ENCODE assay signal across 1 cellular context in the genomic region with DNA sequence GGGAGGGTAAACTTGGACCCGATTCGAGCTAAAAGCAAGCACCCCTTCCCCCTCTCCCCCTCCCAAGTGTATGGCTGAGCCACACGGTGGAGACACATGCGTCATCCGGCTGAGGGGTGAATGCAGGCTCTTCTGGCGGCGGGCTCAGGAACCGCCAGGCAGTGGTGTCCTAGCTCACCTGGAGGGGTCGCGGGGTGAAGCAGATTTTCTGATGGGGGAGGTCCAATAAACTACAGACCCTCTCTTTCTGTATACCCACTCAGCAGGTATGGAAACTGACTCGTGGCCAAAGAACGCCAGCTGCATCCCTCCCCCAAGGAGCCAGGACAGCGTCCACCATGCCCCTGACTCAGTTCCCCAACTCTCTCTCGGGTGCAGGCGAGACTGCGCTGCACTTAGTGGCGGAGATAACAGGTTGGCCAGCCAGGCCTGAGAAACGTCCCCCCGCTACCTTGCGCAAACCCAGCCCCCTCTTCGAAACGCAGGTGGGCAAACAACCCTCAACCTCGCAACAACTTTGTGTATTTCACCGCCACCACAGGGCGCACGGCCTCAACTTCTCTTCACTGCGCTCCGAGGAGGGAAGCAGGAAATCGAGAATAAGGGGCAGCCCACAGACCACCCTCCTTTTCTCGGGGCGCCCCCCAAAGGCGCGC.
TF ChIP-seq lines count a peak whose summit lies in the region.

No MANE protein-coding gene starts in this region.

TF ChIP-seq in HepG2, 621 proteins besides CTCF, POLR2A, EP300 and RAD21 (continued from another document and continues in another):
- TF ChIP-seq SOX13 (IDR thresholded peaks at IDR 0.05) (no peak), SOX13 (CRISPR knock-in tag; conservative IDR thresholded peaks at IDR 0.05 in 1 of 2, IDR thresholded peaks at IDR 0.05 in 1 of 2) (no peak), MAFG (CRISPR knock-in tag; IDR thresholded peaks at IDR 0.05) (no peak), KLF13 (CRISPR knock-in tag; IDR thresholded peaks at IDR 0.05) (no peak), GATAD2A (CRISPR knock-in tag; IDR thresholded peaks at IDR 0.05) (0 out of 2 replicates have a peak, but pooled peaks have one; percentile 3), ATF7-NPFF (CRISPR knock-in tag; IDR thresholded peaks at IDR 0.05; ENCODE audit: low read depth) (no peak), HOXA5 (CRISPR knock-in tag; IDR thresholded peaks at IDR 0.05) (0 out of 2 replicates have a peak, but pooled peaks have one; percentile 59), ZNF350 (CRISPR knock-in tag; IDR thresholded peaks at IDR 0.05; ENCODE audit: borderline replicate concordance, low read depth) (peak; percentile 17; the same call in 1 of the 2 replicates), ZNF432 (CRISPR knock-in tag; IDR thresholded peaks at IDR 0.05; ENCODE audit: borderline replicate concordance) (no peak), ZNF569 (CRISPR knock-in tag; IDR thresholded peaks at IDR 0.05; ENCODE audit: borderline replicate concordance) (no peak), ZZZ3 (CRISPR knock-in tag; IDR thresholded peaks at IDR 0.05; ENCODE audit: borderline replicate concordance) (no peak), SMAD1 (CRISPR knock-in tag; IDR thresholded peaks at IDR 0.05; ENCODE audit: borderline replicate concordance, low read depth) (no peak), ZNF138 (CRISPR knock-in tag; IDR thresholded peaks at IDR 0.05; ENCODE audit: low read depth) (no peak), ZNF598 (CRISPR knock-in tag; IDR thresholded peaks at IDR 0.05; ENCODE audit: borderline replicate concordance) (no peak), ZNF816 (CRISPR knock-in tag; IDR thresholded peaks at IDR 0.05; ENCODE audit: borderline replicate concordance) (no peak), THYN1 (CRISPR knock-in tag; IDR thresholded peaks at IDR 0.05; ENCODE audit: borderline replicate concordance, low read depth) (no peak), ZMYM4 (CRISPR knock-in tag; IDR thresholded peaks at IDR 0.05) (no peak), ZNF256 (CRISPR knock-in tag; conservative IDR thresholded peaks at IDR 0.05) (no peak), ZEB1 (IDR thresholded peaks at IDR 0.05; ENCODE audit: insufficient replicate concordance, low read depth) (no peak), SALL1 (CRISPR knock-in tag; IDR thresholded peaks at IDR 0.05) (peak; percentile 53), IRF2 (CRISPR knock-in tag; IDR thresholded peaks at IDR 0.05) (no peak), RXRA (CRISPR knock-in tag; IDR thresholded peaks at IDR 0.05) (no peak), CENPX (CRISPR knock-in tag; IDR thresholded peaks at IDR 0.05) (no peak), SP5 (CRISPR knock-in tag; IDR thresholded peaks at IDR 0.05; ENCODE audit: borderline replicate concordance, low read depth) (no peak), ATM (IDR thresholded peaks at IDR 0.05; ENCODE audit: borderline replicate concordance) (no peak), CAMTA2 (CRISPR knock-in tag; IDR thresholded peaks at IDR 0.05; ENCODE audit: borderline replicate concordance) (no peak), FOSL1 (CRISPR knock-in tag; IDR thresholded peaks at IDR 0.05; ENCODE audit: borderline replicate concordance) (no peak), ZSCAN29 (CRISPR knock-in tag; conservative IDR thresholded peaks at IDR 0.05) (no peak), RFX5 (IDR thresholded peaks at IDR 0.05; ENCODE audit: low read depth, low read length) (no peak), ISX (CRISPR knock-in tag; conservative IDR thresholded peaks at IDR 0.05) (no peak), ZNF746 (CRISPR knock-in tag; IDR thresholded peaks at IDR 0.05) (no peak), MBD4 (IDR thresholded peaks at IDR 0.05; ENCODE audit: borderline replicate concordance, low read length) (no peak), RFXAP (CRISPR knock-in tag; IDR thresholded peaks at IDR 0.05; ENCODE audit: borderline replicate concordance) (no peak), MTA1 (CRISPR knock-in tag; IDR thresholded peaks at IDR 0.05; ENCODE audit: borderline replicate concordance) (peak; percentile 48; the same call in 1 of the 2 replicates)
- TF ChIP-seq, protein P1, sequence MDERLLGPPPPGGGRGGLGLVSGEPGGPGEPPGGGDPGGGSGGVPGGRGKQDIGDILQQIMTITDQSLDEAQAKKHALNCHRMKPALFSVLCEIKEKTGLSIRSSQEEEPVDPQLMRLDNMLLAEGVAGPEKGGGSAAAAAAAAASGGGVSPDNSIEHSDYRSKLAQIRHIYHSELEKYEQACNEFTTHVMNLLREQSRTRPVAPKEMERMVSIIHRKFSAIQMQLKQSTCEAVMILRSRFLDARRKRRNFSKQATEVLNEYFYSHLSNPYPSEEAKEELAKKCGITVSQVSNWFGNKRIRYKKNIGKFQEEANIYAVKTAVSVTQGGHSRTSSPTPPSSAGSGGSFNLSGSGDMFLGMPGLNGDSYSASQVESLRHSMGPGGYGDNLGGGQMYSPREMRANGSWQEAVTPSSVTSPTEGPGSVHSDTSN (CRISPR knock-in tag; IDR thresholded peaks at IDR 0.05) = no peak
- TF ChIP-seq, protein P2, sequence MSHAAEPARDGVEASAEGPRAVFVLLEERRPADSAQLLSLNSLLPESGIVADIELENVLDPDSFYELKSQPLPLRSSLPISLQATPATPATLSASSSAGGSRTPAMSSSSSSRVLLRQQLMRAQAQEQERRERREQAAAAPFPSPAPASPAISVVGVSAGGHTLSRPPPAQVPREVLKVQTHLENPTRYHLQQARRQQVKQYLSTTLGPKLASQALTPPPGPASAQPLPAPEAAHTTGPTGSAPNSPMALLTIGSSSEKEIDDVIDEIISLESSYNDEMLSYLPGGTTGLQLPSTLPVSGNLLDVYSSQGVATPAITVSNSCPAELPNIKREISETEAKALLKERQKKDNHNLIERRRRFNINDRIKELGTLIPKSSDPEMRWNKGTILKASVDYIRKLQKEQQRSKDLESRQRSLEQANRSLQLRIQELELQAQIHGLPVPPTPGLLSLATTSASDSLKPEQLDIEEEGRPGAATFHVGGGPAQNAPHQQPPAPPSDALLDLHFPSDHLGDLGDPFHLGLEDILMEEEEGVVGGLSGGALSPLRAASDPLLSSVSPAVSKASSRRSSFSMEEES (CRISPR knock-in tag; IDR thresholded peaks at IDR 0.05) = no peak
- TF ChIP-seq, protein P3, sequence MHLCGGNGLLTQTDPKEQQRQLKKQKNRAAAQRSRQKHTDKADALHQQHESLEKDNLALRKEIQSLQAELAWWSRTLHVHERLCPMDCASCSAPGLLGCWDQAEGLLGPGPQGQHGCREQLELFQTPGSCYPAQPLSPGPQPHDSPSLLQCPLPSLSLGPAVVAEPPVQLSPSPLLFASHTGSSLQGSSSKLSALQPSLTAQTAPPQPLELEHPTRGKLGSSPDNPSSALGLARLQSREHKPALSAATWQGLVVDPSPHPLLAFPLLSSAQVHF (CRISPR knock-in tag; IDR thresholded peaks at IDR 0.05) = no peak
- TF ChIP-seq, protein P4, sequence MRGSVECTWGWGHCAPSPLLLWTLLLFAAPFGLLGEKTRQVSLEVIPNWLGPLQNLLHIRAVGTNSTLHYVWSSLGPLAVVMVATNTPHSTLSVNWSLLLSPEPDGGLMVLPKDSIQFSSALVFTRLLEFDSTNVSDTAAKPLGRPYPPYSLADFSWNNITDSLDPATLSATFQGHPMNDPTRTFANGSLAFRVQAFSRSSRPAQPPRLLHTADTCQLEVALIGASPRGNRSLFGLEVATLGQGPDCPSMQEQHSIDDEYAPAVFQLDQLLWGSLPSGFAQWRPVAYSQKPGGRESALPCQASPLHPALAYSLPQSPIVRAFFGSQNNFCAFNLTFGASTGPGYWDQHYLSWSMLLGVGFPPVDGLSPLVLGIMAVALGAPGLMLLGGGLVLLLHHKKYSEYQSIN (CRISPR knock-in tag; IDR thresholded peaks at IDR 0.05; ENCODE audit: borderline replicate concordance) = no peak
- TF ChIP-seq, protein P5, sequence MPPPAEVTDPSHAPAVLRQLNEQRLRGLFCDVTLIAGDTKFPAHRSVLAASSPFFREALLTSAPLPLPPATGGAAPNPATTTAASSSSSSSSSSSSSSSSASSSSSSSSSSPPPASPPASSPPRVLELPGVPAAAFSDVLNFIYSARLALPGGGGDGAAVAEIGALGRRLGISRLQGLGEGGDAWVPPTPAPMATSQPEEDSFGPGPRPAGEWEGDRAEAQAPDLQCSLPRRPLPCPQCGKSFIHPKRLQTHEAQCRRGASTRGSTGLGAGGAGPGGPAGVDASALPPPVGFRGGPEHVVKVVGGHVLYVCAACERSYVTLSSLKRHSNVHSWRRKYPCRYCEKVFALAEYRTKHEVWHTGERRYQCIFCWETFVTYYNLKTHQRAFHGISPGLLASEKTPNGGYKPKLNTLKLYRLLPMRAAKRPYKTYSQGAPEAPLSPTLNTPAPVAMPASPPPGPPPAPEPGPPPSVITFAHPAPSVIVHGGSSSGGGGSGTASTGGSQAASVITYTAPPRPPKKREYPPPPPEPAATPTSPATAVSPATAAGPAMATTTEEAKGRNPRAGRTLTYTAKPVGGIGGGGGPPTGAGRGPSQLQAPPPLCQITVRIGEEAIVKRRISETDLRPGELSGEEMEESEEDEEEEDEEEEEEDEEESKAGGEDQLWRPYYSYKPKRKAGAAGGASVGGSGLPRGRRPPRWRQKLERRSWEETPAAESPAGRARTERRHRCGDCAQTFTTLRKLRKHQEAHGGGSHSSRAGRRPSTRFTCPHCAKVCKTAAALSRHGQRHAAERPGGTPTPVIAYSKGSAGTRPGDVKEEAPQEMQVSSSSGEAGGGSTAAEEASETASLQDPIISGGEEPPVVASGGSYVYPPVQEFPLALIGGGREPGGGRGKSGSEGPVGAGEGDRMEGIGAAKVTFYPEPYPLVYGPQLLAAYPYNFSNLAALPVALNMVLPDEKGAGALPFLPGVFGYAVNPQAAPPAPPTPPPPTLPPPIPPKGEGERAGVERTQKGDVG (CRISPR knock-in tag; IDR thresholded peaks at IDR 0.05; ENCODE audit: borderline replicate concordance) = peak; percentile 43; the same call in 1 of the 2 replicates
- TF ChIP-seq, protein P6, sequence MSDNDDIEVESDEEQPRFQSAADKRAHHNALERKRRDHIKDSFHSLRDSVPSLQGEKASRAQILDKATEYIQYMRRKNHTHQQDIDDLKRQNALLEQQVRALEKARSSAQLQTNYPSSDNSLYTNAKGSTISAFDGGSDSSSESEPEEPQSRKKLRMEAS (IDR thresholded peaks at IDR 0.05) = peak; percentile 57; the same call in 1 of the 2 replicates
- TF ChIP-seq, protein P7, sequence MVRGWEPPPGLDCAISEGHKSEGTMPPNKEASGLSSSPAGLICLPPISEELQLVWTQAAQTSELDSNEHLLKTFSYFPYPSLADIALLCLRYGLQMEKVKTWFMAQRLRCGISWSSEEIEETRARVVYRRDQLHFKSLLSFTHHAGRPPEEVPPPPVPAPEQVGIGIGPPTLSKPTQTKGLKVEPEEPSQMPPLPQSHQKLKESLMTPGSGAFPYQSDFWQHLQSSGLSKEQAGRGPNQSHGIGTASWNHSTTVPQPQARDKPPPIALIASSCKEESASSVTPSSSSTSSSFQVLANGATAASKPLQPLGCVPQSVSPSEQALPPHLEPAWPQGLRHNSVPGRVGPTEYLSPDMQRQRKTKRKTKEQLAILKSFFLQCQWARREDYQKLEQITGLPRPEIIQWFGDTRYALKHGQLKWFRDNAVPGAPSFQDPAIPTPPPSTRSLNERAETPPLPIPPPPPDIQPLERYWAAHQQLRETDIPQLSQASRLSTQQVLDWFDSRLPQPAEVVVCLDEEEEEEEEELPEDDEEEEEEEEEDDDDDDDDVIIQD (CRISPR knock-in tag; IDR thresholded peaks at IDR 0.05; ENCODE audit: low read depth) = no peak; the same call in 1 of the 2 replicates
- TF ChIP-seq, protein P8, sequence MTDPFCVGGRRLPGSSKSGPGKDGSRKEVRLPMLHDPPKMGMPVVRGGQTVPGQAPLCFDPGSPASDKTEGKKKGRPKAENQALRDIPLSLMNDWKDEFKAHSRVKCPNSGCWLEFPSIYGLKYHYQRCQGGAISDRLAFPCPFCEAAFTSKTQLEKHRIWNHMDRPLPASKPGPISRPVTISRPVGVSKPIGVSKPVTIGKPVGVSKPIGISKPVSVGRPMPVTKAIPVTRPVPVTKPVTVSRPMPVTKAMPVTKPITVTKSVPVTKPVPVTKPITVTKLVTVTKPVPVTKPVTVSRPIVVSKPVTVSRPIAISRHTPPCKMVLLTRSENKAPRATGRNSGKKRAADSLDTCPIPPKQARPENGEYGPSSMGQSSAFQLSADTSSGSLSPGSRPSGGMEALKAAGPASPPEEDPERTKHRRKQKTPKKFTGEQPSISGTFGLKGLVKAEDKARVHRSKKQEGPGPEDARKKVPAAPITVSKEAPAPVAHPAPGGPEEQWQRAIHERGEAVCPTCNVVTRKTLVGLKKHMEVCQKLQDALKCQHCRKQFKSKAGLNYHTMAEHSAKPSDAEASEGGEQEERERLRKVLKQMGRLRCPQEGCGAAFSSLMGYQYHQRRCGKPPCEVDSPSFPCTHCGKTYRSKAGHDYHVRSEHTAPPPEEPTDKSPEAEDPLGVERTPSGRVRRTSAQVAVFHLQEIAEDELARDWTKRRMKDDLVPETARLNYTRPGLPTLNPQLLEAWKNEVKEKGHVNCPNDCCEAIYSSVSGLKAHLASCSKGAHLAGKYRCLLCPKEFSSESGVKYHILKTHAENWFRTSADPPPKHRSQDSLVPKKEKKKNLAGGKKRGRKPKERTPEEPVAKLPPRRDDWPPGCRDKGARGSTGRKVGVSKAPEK (CRISPR knock-in tag; IDR thresholded peaks at IDR 0.05; ENCODE audit: borderline replicate concordance) = no peak; the same call in 1 of the 2 replicates
- TF ChIP-seq, protein P9, sequence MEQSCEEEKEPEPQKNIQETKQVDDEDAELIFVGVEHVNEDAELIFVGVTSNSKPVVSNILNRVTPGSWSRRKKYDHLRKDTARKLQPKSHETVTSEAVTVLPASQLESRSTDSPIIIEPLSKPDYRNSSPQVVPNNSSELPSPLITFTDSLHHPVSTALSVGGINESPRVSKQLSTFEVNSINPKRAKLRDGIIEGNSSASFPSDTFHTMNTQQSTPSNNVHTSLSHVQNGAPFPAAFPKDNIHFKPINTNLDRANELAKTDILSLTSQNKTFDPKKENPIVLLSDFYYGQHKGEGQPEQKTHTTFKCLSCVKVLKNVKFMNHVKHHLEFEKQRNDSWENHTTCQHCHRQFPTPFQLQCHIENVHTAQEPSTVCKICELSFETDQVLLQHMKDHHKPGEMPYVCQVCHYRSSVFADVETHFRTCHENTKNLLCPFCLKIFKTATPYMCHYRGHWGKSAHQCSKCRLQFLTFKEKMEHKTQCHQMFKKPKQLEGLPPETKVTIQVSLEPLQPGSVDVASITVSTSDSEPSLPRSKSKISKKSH (CRISPR knock-in tag; IDR thresholded peaks at IDR 0.05; ENCODE audit: borderline replicate concordance) = no peak
- TF ChIP-seq, protein P10, sequence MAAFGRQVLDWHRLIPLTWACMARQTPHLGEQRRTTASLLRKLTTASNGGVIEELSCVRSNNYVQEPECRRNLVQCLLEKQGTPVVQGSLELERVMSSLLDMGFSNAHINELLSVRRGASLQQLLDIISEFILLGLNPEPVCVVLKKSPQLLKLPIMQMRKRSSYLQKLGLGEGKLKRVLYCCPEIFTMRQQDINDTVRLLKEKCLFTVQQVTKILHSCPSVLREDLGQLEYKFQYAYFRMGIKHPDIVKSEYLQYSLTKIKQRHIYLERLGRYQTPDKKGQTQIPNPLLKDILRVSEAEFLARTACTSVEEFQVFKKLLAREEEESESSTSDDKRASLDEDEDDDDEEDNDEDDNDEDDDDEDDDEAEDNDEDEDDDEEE (CRISPR knock-in tag; IDR thresholded peaks at IDR 0.05) = no peak
